Comparison of ENCODE assay signal across 18 cellular contexts in genomic region chr2:8923173-8923572, GRCh38.
"Had no signal": no experiment of that assay in that cellular context is flagged by ENCODE, and none has a peak within 500 bp of the region (broad histone marks: within the 10 kb centered on the region; RNA-seq: fewer than 3 reads in every experiment).

No MANE protein-coding gene starts in this region.

- H3K36me3 ChIP-seq: adrenal gland, left ventricle myocardium inferior, upper lobe of right lung, WERI-Rb-1 had no signal

- DNase-seq: activated CD4-positive, alpha-beta T cell treated with anti-CD3 and anti-CD28 coated beads for 36 hours; activated CD8-positive, alpha-beta T cell treated with anti-CD3 and anti-CD28 coated beads for 36 hours; activated effector memory CD4-positive, alpha-beta T cell treated with Interleukin-2 at 50 U/mL for 16 hours; activated T-cell treated with anti-CD3 and anti-CD28 coated beads, Interleukin-2, amount 50 U/mL, for 4 hours; adrenal gland; caudate nucleus; islet precursor cell; left ventricle myocardium inferior; naive thymus-derived CD8-positive, alpha-beta T cell; stimulated activated CD4-positive, alpha-beta T cell treated with anti-CD3 and anti-CD28 coated beads, Interleukin-1b, Interleukin-23, amount 100 ng/mL, for 48 hours; stimulated activated naive CD8-positive, alpha-beta T cell treated with anti-CD3 and anti-CD28 coated beads, Interleukin-15, amount 100 ng/mL, for 72 hours; T-helper 1 cell; T1000; testis; upper lobe of right lung; WERI-Rb-1 had no signal

- H3K4me3 ChIP-seq: adrenal gland, coronary artery, gastroesophageal sphincter, left ventricle myocardium inferior, testis, upper lobe of right lung had no signal

- H3K27me3 ChIP-seq: adrenal gland, gastroesophageal sphincter, testis, upper lobe of right lung had no signal
